In the genomic region with DNA sequence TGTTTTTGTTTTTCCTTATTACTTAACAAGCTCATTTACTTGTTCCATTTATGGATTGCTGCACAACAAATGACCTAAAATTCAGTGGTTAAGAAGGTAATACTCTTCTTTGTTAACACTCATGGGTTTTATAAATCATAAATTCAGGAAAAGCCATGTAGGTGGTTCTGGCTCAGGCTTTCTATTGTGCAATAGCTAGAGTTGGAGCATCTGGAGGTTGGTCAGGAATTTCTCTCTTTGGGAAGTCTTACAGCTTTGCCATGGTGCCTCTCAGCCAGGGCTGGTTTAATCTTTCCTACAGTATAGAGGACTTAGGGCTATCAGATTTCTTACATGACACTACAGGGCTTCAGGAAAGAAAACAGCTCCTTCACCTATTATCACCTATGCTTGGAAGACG, we compare ENCODE assay signal across 30 cellular contexts.
"Had no signal": no experiment of that assay in that cellular context is flagged by ENCODE, and none has a peak within 500 bp of the region (broad histone marks: within the 10 kb centered on the region; RNA-seq: fewer than 3 reads in every experiment).

No MANE protein-coding gene starts in this region.

- H3K9me3 ChIP-seq: body of pancreas, esophagus squamous epithelium, left ventricle myocardium inferior, thoracic aorta had no signal

- H3K4me3 Mint-ChIP-seq: activated CD4-positive, alpha-beta memory T cell treated with anti-CD3 and anti-CD28 coated beads for 36 hours; activated CD4-positive, alpha-beta T cell treated with anti-CD3 and anti-CD28 coated beads, Interleukin-2, amount 10 ng/mL, durations not matched to agents 24 days and 14 days; activated naive CD4-positive, alpha-beta T cell treated with anti-CD3 and anti-CD28 coated beads, Interleukin-2, amount 10 ng/mL, durations not matched to agents 7 days and 5 days; activated naive CD8-positive, alpha-beta T cell treated with anti-CD3 and anti-CD28 coated beads, Interleukin-2, amount 10 ng/mL, durations not matched to agents 7 days and 5 days; activated T-cell treated with anti-CD3 and anti-CD28 coated beads, Interleukin-2, amount 50 U/mL, for 24 hours; nephron had no signal

- H3K27me3 Mint-ChIP-seq: activated CD4-positive, alpha-beta memory T cell treated with anti-CD3 and anti-CD28 coated beads for 36 hours; activated CD4-positive, alpha-beta T cell treated with anti-CD3 and anti-CD28 coated beads, Interleukin-2, amount 10 ng/mL, durations not matched to agents 24 days and 14 days; activated naive CD4-positive, alpha-beta T cell treated with anti-CD3 and anti-CD28 coated beads, Interleukin-2, amount 10 ng/mL, durations not matched to agents 7 days and 5 days; activated naive CD8-positive, alpha-beta T cell treated with anti-CD3 and anti-CD28 coated beads, Interleukin-2, amount 10 ng/mL, durations not matched to agents 7 days and 5 days; activated T-cell treated with anti-CD3 and anti-CD28 coated beads, Interleukin-2, amount 50 U/mL, for 24 hours; progenitor cell of endocrine pancreas had no signal

- H3K36me3 Mint-ChIP-seq: activated CD4-positive, alpha-beta memory T cell treated with anti-CD3 and anti-CD28 coated beads for 36 hours; activated naive CD4-positive, alpha-beta T cell treated with anti-CD3 and anti-CD28 coated beads, Interleukin-2, amount 10 ng/mL, durations not matched to agents 7 days and 5 days; activated naive CD8-positive, alpha-beta T cell treated with anti-CD3 and anti-CD28 coated beads, Interleukin-2, amount 10 ng/mL, durations not matched to agents 7 days and 5 days had no signal

- H3K4me3 ChIP-seq: body of pancreas, esophagus squamous epithelium, left ventricle myocardium inferior, lung, skin epidermis, thoracic aorta had no signal

- H3K27ac ChIP-seq: body of pancreas, epithelial cell of prostate, esophagus squamous epithelium, left ventricle myocardium inferior, skin epidermis, thoracic aorta had no signal

- H3K9me3 Mint-ChIP-seq: activated CD4-positive, alpha-beta memory T cell treated with anti-CD3 and anti-CD28 coated beads for 36 hours; activated CD4-positive, alpha-beta T cell treated with anti-CD3 and anti-CD28 coated beads, Interleukin-2, amount 10 ng/mL, durations not matched to agents 24 days and 14 days; activated naive CD4-positive, alpha-beta T cell treated with anti-CD3 and anti-CD28 coated beads, Interleukin-2, amount 10 ng/mL, durations not matched to agents 7 days and 5 days; activated naive CD8-positive, alpha-beta T cell treated with anti-CD3 and anti-CD28 coated beads, Interleukin-2, amount 10 ng/mL, durations not matched to agents 7 days and 5 days; activated T-cell treated with anti-CD3 and anti-CD28 coated beads, Interleukin-2, amount 50 U/mL, for 24 hours had no signal

- H3K27ac Mint-ChIP-seq: activated CD4-positive, alpha-beta memory T cell treated with anti-CD3 and anti-CD28 coated beads for 36 hours; activated CD4-positive, alpha-beta T cell treated with anti-CD3 and anti-CD28 coated beads, Interleukin-2, amount 10 ng/mL, durations not matched to agents 24 days and 14 days; activated naive CD4-positive, alpha-beta T cell treated with anti-CD3 and anti-CD28 coated beads, Interleukin-2, amount 10 ng/mL, durations not matched to agents 7 days and 5 days; activated naive CD8-positive, alpha-beta T cell treated with anti-CD3 and anti-CD28 coated beads, Interleukin-2, amount 10 ng/mL, durations not matched to agents 7 days and 5 days; activated T-cell treated with anti-CD3 and anti-CD28 coated beads, Interleukin-2, amount 50 U/mL, for 24 hours; nephron; progenitor cell of endocrine pancreas had no signal

- H3K4me1 ChIP-seq: body of pancreas, esophagus squamous epithelium, left ventricle myocardium inferior had no signal

- ATAC-seq: body of pancreas; sciatic nerve; stimulated activated naive CD8-positive, alpha-beta T cell treated with anti-CD3 and anti-CD28 coated beads, Interleukin-15, Interleukin-2, amounts not matched to agents 100 U/mL and 50 U/mL, for 24 hours had no signal

- H3K27me3 ChIP-seq: body of pancreas, esophagus squamous epithelium had no signal

- H3K36me3 ChIP-seq: esophagus squamous epithelium, left ventricle myocardium inferior, thoracic aorta had no signal

- DNase-seq: activated CD4-positive, alpha-beta memory T cell treated with anti-CD3 and anti-CD28 coated beads for 36 hours; activated CD4-positive, alpha-beta T cell treated with anti-CD3 and anti-CD28 coated beads, Interleukin-2, amount 10 ng/mL, durations not matched to agents 24 days and 14 days; activated CD4-positive, CD25-positive, alpha-beta regulatory T cell treated with anti-CD3 and anti-CD28 coated beads, Interleukin-2, amount 50 U/mL, for 72 hours; activated CD8-positive, alpha-beta memory T cell treated with anti-CD3 and anti-CD28 coated beads, Interleukin-2, amount 50 U/mL, for 48 hours; activated gamma-delta T cell; activated naive CD4-positive, alpha-beta T cell treated with anti-CD3 and anti-CD28 coated beads, Interleukin-2, amount 10 ng/mL, durations not matched to agents 7 days and 5 days; activated naive CD8-positive, alpha-beta T cell treated with anti-CD3 and anti-CD28 coated beads, Interleukin-2, amount 10 ng/mL, durations not matched to agents 7 days and 5 days; activated T-cell treated with anti-CD3 and anti-CD28 coated beads, Interleukin-2, amount 50 U/mL, for 24 hours; anterior cingulate cortex; body of pancreas; effector CD8-positive, alpha-beta T cell; esophagus squamous epithelium; left ventricle myocardium inferior; stimulated activated CD4-positive, alpha-beta T cell treated with anti-CD3 and anti-CD28 coated beads, Interleukin-12 subunit alpha, Interleukin-12 subunit beta, amount 100 ng/mL, for 4 hours; stimulated activated CD4-positive, alpha-beta T cell treated with anti-CD3 and anti-CD28 coated beads, Interleukin-4, amount 100 ng/mL, for 1 hour; stimulated activated naive CD8-positive, alpha-beta T cell treated with anti-CD3 and anti-CD28 coated beads, Interleukin-15, Interleukin-2, amounts not matched to agents 100 U/mL and 50 U/mL, for 24 hours; T-helper 2 cell; trophoblast cell had no signal

- FAIRE-seq: colon, endometrium, frontal cortex, islet of Langerhans, urothelium cell line had no signal

- H3K4me1 Mint-ChIP-seq: activated CD4-positive, alpha-beta T cell treated with anti-CD3 and anti-CD28 coated beads, Interleukin-2, amount 10 ng/mL, durations not matched to agents 24 days and 14 days; activated naive CD4-positive, alpha-beta T cell treated with anti-CD3 and anti-CD28 coated beads, Interleukin-2, amount 10 ng/mL, durations not matched to agents 7 days and 5 days; activated naive CD8-positive, alpha-beta T cell treated with anti-CD3 and anti-CD28 coated beads, Interleukin-2, amount 10 ng/mL, durations not matched to agents 7 days and 5 days; nephron had no signal
